In genomic region chr10:29608062-29608461, GRCh38 we compare ENCODE assay signal across 23 cellular contexts. TPM values are rescaled to one million over a fixed set of nuclear protein-coding genes. Genes with fewer than 3 reads are reported as not detected.
DNase-seq lines count a peak whose midpoint lies in the region; ATAC-seq, FAIRE-seq and TF ChIP-seq lines count a peak whose summit lies in the region.
"Had no signal": no experiment of that assay in that cellular context is flagged by ENCODE, and none has a peak within 500 bp of the region (broad histone marks: within the 10 kb centered on the region; RNA-seq: fewer than 3 reads in every experiment).

No MANE protein-coding gene starts in this region.

- no peak overlapping the region for H3K14ac ChIP-seq in H1 (ENCODE audit: insufficient read length)

- TF ChIP-seq POLR2A in H1 (IDR thresholded peaks at IDR 0.05; ENCODE audit: control extremely low read depth in 1 of 2, low read depth in 2 of 2, low read length in 2 of 2) (no peak), sigmoid colon (IDR thresholded peaks at IDR 0.05) (no peak)

- no peak for TF ChIP-seq EP300 in H1 (IDR thresholded peaks at IDR 0.05; ENCODE audit: borderline replicate concordance in 1 of 2, low read depth in 2 of 2, low read length in 2 of 2)
- TF ChIP-seq EP300 in sigmoid colon (IDR thresholded peaks at IDR 0.05): no peak

- H2BK5ac ChIP-seq in H1 (ENCODE audit: low read depth, low read length): no peak overlapping the region

- H3K23me2 ChIP-seq in H1 (ENCODE audit: low read depth, low read length): no peaks in the 10 kb centered on the region

- H3K4me2 ChIP-seq in H1 (ENCODE audit: insufficient read depth in 1 of 2, low read depth in 2 of 2, low read length in 2 of 2): no peak overlapping the region
- H3K4me2 ChIP-seq: A549, KMS-11 had no signal

- intact Hi-C loops in left cardiac atrium (cut with DNase I) (no loop called here), sigmoid colon (cut with DNase I) (no loop called here)

- H3K23ac ChIP-seq in H1 (ENCODE audit: insufficient read length): no peak overlapping the region

- CTCF ChIA-PET in H1 (lab: Charles Lee; ENCODE audit: partially characterized antibody): interaction anchor here (0.7 to 2.7 kb wide), 11 partner anchors 9 to 128 kb away, joined by 3 to 12 read pairs (median 4); no protein-coding TSS in a partner anchor

- H2BK120ac ChIP-seq in H1 (replicated peaks; ENCODE audit: low read depth, low read length): no peak overlapping the region

- H3K79me1 ChIP-seq in H1 (ENCODE audit: low read depth, low read length): no peaks in the 10 kb centered on the region; the same call in 1 of the 2 replicates

- no peak overlapping the region for H4K91ac ChIP-seq in H1 (replicated peaks; ENCODE audit: insufficient read length, low read length)

- H3K18ac ChIP-seq in H1 (ENCODE audit: extremely low read depth, low read length): no peak overlapping the region

- WGBS in H1 (ENCODE audit: extremely low coverage in 1 of 2, insufficient coverage in 1 of 2, insufficient read length in 1 of 2, insufficient replicate concordance in 2 of 2, low coverage in 1 of 2, low lambda C conversion rate in 2 of 2, missing lambda C conversion rate in 1 of 2), 2 experiments: 70% methylated on average over 4 of the region's 4 CpGs; no CpG with 5 or more reads in 1 of the 2 experiments
- WGBS in sigmoid colon, 2 donors: 70 to 79% methylated on average over 4 of the region's 4 CpGs

- H2AFZ ChIP-seq in H1 (ENCODE audit: low read length): no peak overlapping the region

- H4K8ac ChIP-seq in H1 (ENCODE audit: extremely low read depth, insufficient read depth, low read length): no peak overlapping the region

- H3K56ac ChIP-seq in H1 (replicated peaks; ENCODE audit: insufficient read length, low read depth, low read length): no peak overlapping the region

- H2BK12ac ChIP-seq in H1 (ENCODE audit: low read depth, low read length): peak overlapping the region; percentile 50; the same call in 1 of the 2 replicates

- H3K4ac ChIP-seq in H1 (replicated peaks; ENCODE audit: insufficient read length, low read depth, low read length): no peak overlapping the region

- no peak overlapping the region for H2BK20ac ChIP-seq in H1 (ENCODE audit: low read length)

- no peak for TF ChIP-seq RAD21 in H1 (IDR thresholded peaks at IDR 0.05 in 1 of 2, conservative IDR thresholded peaks at IDR 0.05 in 1 of 2; ENCODE audit: low read depth in 2 of 2, low read length in 2 of 2)

- POLR2A ChIA-PET in H1 (lab: Charles Lee; ENCODE audit: partially characterized antibody): no interaction called here

- no peak for FAIRE-seq in H1 (lab: Jason Lieb, UNC)
- FAIRE-seq: A549, endothelial cell of umbilical vein, frontal cortex, GM18507 had no signal

- H2AK5ac ChIP-seq in H1 (ENCODE audit: low read depth, low read length): no peak overlapping the region

- TF ChIP-seq CTCF in H1 (IDR thresholded peaks at IDR 0.05; ENCODE audit: control extremely low read depth in 1 of 3, insufficient read depth in 1 of 3, low read depth in 1 of 3, low read length in 3 of 3) (peak in 1 of 3 experiments; percentile 8; a peak in 1 of 4 replicates), sigmoid colon (IDR thresholded peaks at IDR 0.05) (no peak), WERI-Rb-1 (IDR thresholded peaks at IDR 0.05; ENCODE audit: low read depth, low read length) (no peak)

- ATAC-seq in left cardiac atrium: peak; percentile 70 to 87
- ATAC-seq: A549, PC-3 had no signal

- peaks cover 0 to 4% of the 10 kb centered on the region in 2 experiments for H4K20me1 ChIP-seq in H1 (replicated peaks in 1 of 2; ENCODE audit: control insufficient read depth in 1 of 2, insufficient read depth in 2 of 2, low read length in 2 of 2)

- H3K9ac ChIP-seq in H1 (replicated peaks in 1 of 4; ENCODE audit: extremely low read depth in 1 of 4, low read depth in 3 of 4, low read length in 3 of 4): no peak overlapping the region
- H3K9ac ChIP-seq: KMS-11 had no signal

- H4K5ac ChIP-seq in H1 (ENCODE audit: insufficient read length, low read depth, low read length): no peak overlapping the region

- H3K27me3 ChIP-seq in H7 (ENCODE audit: control insufficient read depth, insufficient read depth, low read length) (no peaks in the 10 kb centered on the region), H1 (replicated peaks in 1 of 4; ENCODE audit: control insufficient read depth in 3 of 4, extremely low read depth in 1 of 4, insufficient read depth in 3 of 4, low read length in 3 of 4) (no peaks in the 10 kb centered on the region), sigmoid colon (no peaks in the 10 kb centered on the region), WERI-Rb-1 (ENCODE audit: insufficient read depth, low read depth, severe bottlenecking) (no peaks in the 10 kb centered on the region)

- no peaks in the 10 kb centered on the region for H3K9me3 ChIP-seq in H1 (ENCODE audit: insufficient read depth in 2 of 2, low read depth in 1 of 2, low read length in 1 of 2)
- H3K9me3 ChIP-seq in sigmoid colon: no peaks in the 10 kb centered on the region
- H3K9me3 ChIP-seq in WERI-Rb-1 (ENCODE audit: severe bottlenecking): no peaks in the 10 kb centered on the region
- H3K9me3 ChIP-seq: A549, prostate gland had no signal

- DNase-seq in H7 (peak; percentile 51), H1 (ENCODE audit: low read depth in 1 of 2, low spot score in 2 of 2) (no peak), left cardiac atrium (no peak), sigmoid colon (peak; percentile 68), epidermal melanocyte (ENCODE audit: insufficient read length, low spot score) (no peak), WERI-Rb-1 (no peak), SIG-M5 (lab: John Stamatoyannopoulos, UW) (no peak), NCI-H510A (lab: John Stamatoyannopoulos, UW) (no peak)
- DNase-seq: activated CD8-positive, alpha-beta memory T cell treated with anti-CD3 and anti-CD28 coated beads, Interleukin-2, amount 50 U/mL, for 48 hours; activated effector memory CD4-positive, alpha-beta T cell treated with Interleukin-2 at 50 U/mL for 16 hours; Caco-2; dermis blood vessel endothelial cell; NCI-H2227 treated with DMSO at 0.1 percent for 48 hours; nephron progenitor cell; PC-3; stimulated activated CD4-positive, alpha-beta T cell treated with anti-CD3 and anti-CD28 coated beads, Interleukin-4, amount 100 ng/mL, for 24 hours had no signal

- H3K27ac ChIP-seq in H1 (ENCODE audit: low read depth, low read length): no peak overlapping the region
- H3K27ac ChIP-seq in sigmoid colon: peak overlapping the region; percentile 29 to 90 (median 60)
- no peak overlapping the region for H3K27ac ChIP-seq in WERI-Rb-1
- H3K27ac ChIP-seq: A549, KMS-11, prostate gland, VCaP had no signal

- H3K4me1 ChIP-seq in H1 (replicated peaks in 1 of 4; ENCODE audit: control insufficient read depth in 3 of 4, insufficient read depth in 4 of 4, low read length in 3 of 4) (peaks cover 0 to 3% (median 0%) of the 10 kb centered on the region in 4 experiments; a peak in 2 of 7 replicates), sigmoid colon (peaks cover 0 to 99% (median 83%) of the 10 kb centered on the region in 4 donors)
- H3K4me1 ChIP-seq: A549, Caco-2, prostate gland had no signal

- H3K36me3 ChIP-seq in H7 (replicated peaks; ENCODE audit: control insufficient read depth, insufficient read depth, low read length): no peaks in the 10 kb centered on the region
- no peaks in the 10 kb centered on the region for H3K36me3 ChIP-seq in H1 (ENCODE audit: control insufficient read depth in 2 of 4, insufficient read depth in 4 of 4, low read length in 3 of 4)
- peaks cover 0 to 18% (median 9%) of the 10 kb centered on the region in 4 donors for H3K36me3 ChIP-seq in sigmoid colon
- no peaks in the 10 kb centered on the region for H3K36me3 ChIP-seq in WERI-Rb-1
- H3K36me3 ChIP-seq: prostate gland had no signal

- H3K79me2 ChIP-seq in H1 (ENCODE audit: control insufficient read depth in 1 of 2, insufficient read depth in 2 of 2, low read length in 2 of 2): no peaks in the 10 kb centered on the region; a peak in 1 of 4 replicates

- no peak overlapping the region for H3K4me3 ChIP-seq in H7 (ENCODE audit: insufficient read depth, low read depth, low read length)
- no peak overlapping the region for H3K4me3 ChIP-seq in H1 (ENCODE audit: extremely low read depth in 1 of 4, insufficient read depth in 2 of 4, low read depth in 3 of 4, low read length in 4 of 4)
- H3K4me3 ChIP-seq in sigmoid colon: no peak overlapping the region
- no peak overlapping the region for H3K4me3 ChIP-seq in WERI-Rb-1 (ENCODE audit: low read depth, low read length)
- H3K4me3 ChIP-seq: A549, prostate gland had no signal

- H2BK15ac ChIP-seq in H1 (ENCODE audit: low read length): no peak overlapping the region

TF ChIP-seq in H1, 55 proteins besides CTCF, POLR2A, EP300 and RAD21:
- TF ChIP-seq ZNF274 (IDR thresholded peaks at IDR 0.05; ENCODE audit: borderline replicate concordance, extremely low read depth, low read length): no peak
- TF ChIP-seq RBBP5 (IDR thresholded peaks at IDR 0.05; ENCODE audit: borderline replicate concordance, low read depth, low read length): no peak

RNA-seq across cellular contexts. Expression of gene SVIL, which starts 26.7 kb away (rescaled TPM):
- total RNA-seq in H7 (2014; rRNA removed; shearing (Covaris generic)): 14.5 and 17.2 TPM in 2 replicates
- 15.4 and 16.0 TPM in 2 replicates for total RNA-seq in H1 (2021; fragmentation: NEBNext Ultra II Directional; extraction: Animal tissue kit (Norgen Biotek cat#: 25700))
- 4.3 and 4.7 TPM in 2 replicates for polyA plus RNA-seq in H1 (2011; rRNA removed)
- 5.3 TPM for polyA plus RNA-seq in H1 (2011; cell fraction: cytosol; rRNA removed)
- 18.4 TPM for polyA plus RNA-seq in H1 (2011; cell fraction: nucleus; rRNA removed)
- 11.8 to 19.5 TPM (median 12.7 TPM) in 4 replicates for polyA plus RNA-seq in H1 (2012, experiment 1 of 2)
- 0.76 TPM for polyA plus RNA-seq in H1 (2012, experiment 2 of 2)
- 14.1 TPM for polyA plus RNA-seq in H1 (2013, experiment 1 of 2)
- polyA plus RNA-seq in H1 (2013, experiment 2 of 2): 13.6 TPM
- polyA minus RNA-seq in H1 (2011; rRNA and poly(A)+ RNA removed): 12.4 and 14.0 TPM in 2 replicates
- polyA minus RNA-seq in H1 (2011; cell fraction: cytosol; rRNA and poly(A)+ RNA removed): 14.7 TPM
- 18.8 TPM for polyA minus RNA-seq in H1 (2011; cell fraction: nucleus; rRNA and poly(A)+ RNA removed)
- 100 to 1,000 TPM; 203 to 250 TPM for total RNA-seq in left cardiac atrium
- total RNA-seq in sigmoid colon: 1,000 to 10,000 TPM in 1 of 4 donors, 100 to 1,000 TPM in 3; 637 to 1,443 (median 763) TPM
- polyA plus RNA-seq in sigmoid colon: 10 to 100 TPM in 2 of 3 donors, 1 to 10 TPM in 1; 8.3 to 42.5 (median 10.8) TPM

Comparison
In these comparisons a context has a peak if more than half of its experiments do, and no peak if none do; other contexts are left out.
1. DNase-seq: peak in H7 (single experiment) and sigmoid colon (single experiment); none in H1 (0 of 2), left cardiac atrium (single experiment), epidermal melanocyte (single experiment), WERI-Rb-1 (single experiment), SIG-M5 (single experiment) and NCI-H510A (single experiment).
2. H3K27ac ChIP-seq: peak in sigmoid colon (4 of 4); none in H1 (single experiment) and WERI-Rb-1 (single experiment).
3. RNA of gene SVIL, which starts 26.7 kb away (total RNA-seq): 637 to 1,443 TPM in sigmoid colon and 203 to 250 TPM in left cardiac atrium; 15.4 to 16.0 TPM in H1 and 14.5 to 17.2 TPM in H7; every median in the first group is over 10 times any median in the second.